Comparison of ENCODE assay signal across 1 cellular context in the genomic region with DNA sequence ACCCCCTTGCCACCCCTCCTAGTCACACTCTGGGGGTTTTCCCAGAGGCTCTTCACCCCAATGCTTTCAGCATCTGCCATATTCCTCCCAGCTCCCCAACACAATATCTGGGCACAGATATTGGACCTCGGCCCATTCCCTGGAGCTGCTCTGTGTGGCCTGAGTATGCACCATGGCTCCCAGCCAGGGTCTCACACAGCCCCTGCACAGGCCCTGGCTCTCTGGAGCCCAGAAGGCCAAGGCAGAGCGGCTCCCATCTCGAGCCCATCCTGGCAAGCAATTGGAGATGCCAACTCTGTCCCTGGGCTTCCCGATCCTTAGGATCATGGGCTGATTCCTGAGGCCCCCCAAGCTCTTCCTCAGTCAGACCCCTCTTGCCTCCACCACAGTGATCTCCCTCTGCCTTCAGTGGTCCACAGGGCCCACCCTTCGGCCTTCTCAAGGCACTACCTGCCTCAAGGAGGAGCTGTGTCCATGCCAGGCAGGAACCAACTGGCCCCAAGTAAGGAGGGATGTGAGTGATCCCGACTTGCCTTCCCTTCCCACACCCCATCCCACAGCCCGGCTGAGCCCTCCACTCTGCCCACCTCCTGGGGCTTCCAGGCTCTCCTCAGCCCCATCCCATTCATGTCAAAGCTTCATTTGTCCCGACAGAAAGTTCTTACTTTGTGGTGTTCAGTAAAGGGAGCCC.
TF ChIP-seq lines count a peak whose summit lies in the region.

No MANE protein-coding gene starts in this region.

TF ChIP-seq in WTC11, 78 proteins besides CTCF, POLR2A, EP300 and RAD21 (continued from another document):
- TF ChIP-seq, protein P1, sequence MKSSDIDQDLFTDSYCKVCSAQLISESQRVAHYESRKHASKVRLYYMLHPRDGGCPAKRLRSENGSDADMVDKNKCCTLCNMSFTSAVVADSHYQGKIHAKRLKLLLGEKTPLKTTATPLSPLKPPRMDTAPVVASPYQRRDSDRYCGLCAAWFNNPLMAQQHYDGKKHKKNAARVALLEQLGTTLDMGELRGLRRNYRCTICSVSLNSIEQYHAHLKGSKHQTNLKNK (CRISPR knock-in tag; IDR thresholded peaks at IDR 0.05), result no peak
- TF ChIP-seq, protein P2, sequence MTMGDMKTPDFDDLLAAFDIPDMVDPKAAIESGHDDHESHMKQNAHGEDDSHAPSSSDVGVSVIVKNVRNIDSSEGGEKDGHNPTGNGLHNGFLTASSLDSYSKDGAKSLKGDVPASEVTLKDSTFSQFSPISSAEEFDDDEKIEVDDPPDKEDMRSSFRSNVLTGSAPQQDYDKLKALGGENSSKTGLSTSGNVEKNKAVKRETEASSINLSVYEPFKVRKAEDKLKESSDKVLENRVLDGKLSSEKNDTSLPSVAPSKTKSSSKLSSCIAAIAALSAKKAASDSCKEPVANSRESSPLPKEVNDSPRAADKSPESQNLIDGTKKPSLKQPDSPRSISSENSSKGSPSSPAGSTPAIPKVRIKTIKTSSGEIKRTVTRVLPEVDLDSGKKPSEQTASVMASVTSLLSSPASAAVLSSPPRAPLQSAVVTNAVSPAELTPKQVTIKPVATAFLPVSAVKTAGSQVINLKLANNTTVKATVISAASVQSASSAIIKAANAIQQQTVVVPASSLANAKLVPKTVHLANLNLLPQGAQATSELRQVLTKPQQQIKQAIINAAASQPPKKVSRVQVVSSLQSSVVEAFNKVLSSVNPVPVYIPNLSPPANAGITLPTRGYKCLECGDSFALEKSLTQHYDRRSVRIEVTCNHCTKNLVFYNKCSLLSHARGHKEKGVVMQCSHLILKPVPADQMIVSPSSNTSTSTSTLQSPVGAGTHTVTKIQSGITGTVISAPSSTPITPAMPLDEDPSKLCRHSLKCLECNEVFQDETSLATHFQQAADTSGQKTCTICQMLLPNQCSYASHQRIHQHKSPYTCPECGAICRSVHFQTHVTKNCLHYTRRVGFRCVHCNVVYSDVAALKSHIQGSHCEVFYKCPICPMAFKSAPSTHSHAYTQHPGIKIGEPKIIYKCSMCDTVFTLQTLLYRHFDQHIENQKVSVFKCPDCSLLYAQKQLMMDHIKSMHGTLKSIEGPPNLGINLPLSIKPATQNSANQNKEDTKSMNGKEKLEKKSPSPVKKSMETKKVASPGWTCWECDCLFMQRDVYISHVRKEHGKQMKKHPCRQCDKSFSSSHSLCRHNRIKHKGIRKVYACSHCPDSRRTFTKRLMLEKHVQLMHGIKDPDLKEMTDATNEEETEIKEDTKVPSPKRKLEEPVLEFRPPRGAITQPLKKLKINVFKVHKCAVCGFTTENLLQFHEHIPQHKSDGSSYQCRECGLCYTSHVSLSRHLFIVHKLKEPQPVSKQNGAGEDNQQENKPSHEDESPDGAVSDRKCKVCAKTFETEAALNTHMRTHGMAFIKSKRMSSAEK (CRISPR knock-in tag; IDR thresholded peaks at IDR 0.05; ENCODE audit: borderline replicate concordance), result no peak
- TF ChIP-seq NFYB (CRISPR knock-in tag; conservative IDR thresholded peaks at IDR 0.05; ENCODE audit: low read depth), result no peak
